Comparison of ENCODE assay signal across 19 cellular contexts in genomic region chr16:7597677-7598076, GRCh38.
A peak's percentile ranks its signal among the peaks of the same experiment; 100 is the strongest.
DNase-seq lines count a peak whose midpoint lies in the region; ATAC-seq and TF ChIP-seq lines count a peak whose summit lies in the region.
"Had no signal": no experiment of that assay in that cellular context is flagged by ENCODE, and none has a peak within 500 bp of the region (broad histone marks: within the 10 kb centered on the region; RNA-seq: fewer than 3 reads in every experiment).

No MANE protein-coding gene starts in this region.

- no peaks in the 10 kb centered on the region for H3K4me1 Mint-ChIP-seq in Calu3 (ENCODE audit: low read depth, unreplicated experiment)
- H3K4me1 Mint-ChIP-seq: CD4-positive, alpha-beta memory T cell had no signal

- no TSS peak for BruUV-seq in Calu3 (replicated peaks; lab: Mats Ljungman, UMichigan)

- H3K4me2 ChIP-seq in smooth muscle cell: peak overlapping the region; percentile 33

- no peaks in the 10 kb centered on the region for H3F3A ChIP-seq in smooth muscle cell (ENCODE audit: low read depth)

- ATAC-seq in left lobe of liver: no peak
- ATAC-seq: HepG2, Right ventricle myocardium inferior had no signal

- no peaks in the 10 kb centered on the region for H3K79me2 ChIP-seq in smooth muscle cell (ENCODE audit: low read depth)

- H4K20me1 ChIP-seq in smooth muscle cell (ENCODE audit: low read depth): no peaks in the 10 kb centered on the region

- TF ChIP-seq CTCF in smooth muscle cell (IDR thresholded peaks at IDR 0.05; ENCODE audit: borderline replicate concordance, insufficient read depth, poor library complexity, severe bottlenecking): no peak
- TF ChIP-seq CTCF in Calu3 (IDR thresholded peaks at IDR 0.05; ENCODE audit: unreplicated experiment): no peak

- no peak overlapping the region for H2AFZ ChIP-seq in smooth muscle cell (ENCODE audit: low read depth)

- no peaks in the 10 kb centered on the region for H3K36me3 Mint-ChIP-seq in Calu3 (ENCODE audit: insufficient read depth, unreplicated experiment)
- H3K36me3 Mint-ChIP-seq: CD4-positive, alpha-beta memory T cell had no signal

- WGBS in smooth muscle cell (ENCODE audit: low lambda C conversion rate): 9% methylated on average over 3 of the region's 3 CpGs

- peak overlapping the region; percentile 68 for H3K27ac ChIP-seq in smooth muscle cell (ENCODE audit: low read depth)
- H3K27ac ChIP-seq: 22Rv1 had no signal

- no peak overlapping the region for H3K27ac Mint-ChIP-seq in Calu3 (ENCODE audit: unreplicated experiment)
- H3K27ac Mint-ChIP-seq: CD4-positive, alpha-beta memory T cell had no signal

- H3K27me3 ChIP-seq in smooth muscle cell (ENCODE audit: low read depth): no peaks in the 10 kb centered on the region

- H3K4me1 ChIP-seq in smooth muscle cell (ENCODE audit: low read depth): peaks cover 10% of the 10 kb centered on the region

- no peaks in the 10 kb centered on the region for H3K9me3 ChIP-seq in smooth muscle cell (replicated peaks; ENCODE audit: low read depth)

- H3K4me3 ChIP-seq in smooth muscle cell: no peak overlapping the region

- no peaks in the 10 kb centered on the region for H3K36me3 ChIP-seq in smooth muscle cell (ENCODE audit: low read depth)

- DNase-seq in NCI-H748 (lab: John Stamatoyannopoulos, UW; ENCODE audit: unreplicated experiment) (peak; percentile 47), NCI-H748 treated with DMSO at 0.1 percent for 48 hours (lab: John Stamatoyannopoulos, UW) (no peak), astrocyte of the hippocampus (ENCODE audit: low read depth, low spot score) (peak; percentile 72), left kidney (ENCODE audit: low read depth, low spot score) (peak; percentile 18), smooth muscle cell (lab: John Stamatoyannopoulos, UW; ENCODE audit: unreplicated experiment) (no peak), left lobe of liver (ENCODE audit: low spot score) (no peak), mucosa of gallbladder (ENCODE audit: low spot score) (no peak), Calu3 (no peak)
- DNase-seq: CD4-positive, alpha-beta memory T cell; DND-41; GF-D8; GOT3; KG1; NCI-H1092; NCI-H146; NCI-H526 treated with DMSO at 0.1 percent for 48 hours had no signal

- peak overlapping the region; percentile 36 for H3K9ac ChIP-seq in smooth muscle cell (ENCODE audit: low read depth)

- H3K27me3 Mint-ChIP-seq in Calu3 (ENCODE audit: unreplicated experiment): no peaks in the 10 kb centered on the region
- H3K27me3 Mint-ChIP-seq: CD4-positive, alpha-beta memory T cell had no signal

- intact Hi-C loops in Calu3 (cut with micrococcal nuclease; ENCODE audit: unreplicated experiment): no loop called here

- peaks cover 8% of the 10 kb centered on the region for H3K9me3 Mint-ChIP-seq in Calu3 (ENCODE audit: low read depth, unreplicated experiment)

- CTCF ChIA-PET in Calu3 (lab: Charles Lee): no interaction called here

- H3K4me3 Mint-ChIP-seq in Calu3 (ENCODE audit: low read depth, unreplicated experiment): no peak overlapping the region
- H3K4me3 Mint-ChIP-seq: CD4-positive, alpha-beta memory T cell had no signal

Comparison
In these comparisons a context has a peak if more than half of its experiments do, and no peak if none do; other contexts are left out.
1. DNase-seq: peak in NCI-H748 (single experiment), astrocyte of the hippocampus (single experiment) and left kidney (single experiment); none in NCI-H748 treated with DMSO at 0.1 percent for 48 hours (single experiment), smooth muscle cell (single experiment), left lobe of liver (single experiment), mucosa of gallbladder (single experiment) and Calu3 (single experiment).